8 cellular contexts compared by ENCODE assay signal in the genomic region with DNA sequence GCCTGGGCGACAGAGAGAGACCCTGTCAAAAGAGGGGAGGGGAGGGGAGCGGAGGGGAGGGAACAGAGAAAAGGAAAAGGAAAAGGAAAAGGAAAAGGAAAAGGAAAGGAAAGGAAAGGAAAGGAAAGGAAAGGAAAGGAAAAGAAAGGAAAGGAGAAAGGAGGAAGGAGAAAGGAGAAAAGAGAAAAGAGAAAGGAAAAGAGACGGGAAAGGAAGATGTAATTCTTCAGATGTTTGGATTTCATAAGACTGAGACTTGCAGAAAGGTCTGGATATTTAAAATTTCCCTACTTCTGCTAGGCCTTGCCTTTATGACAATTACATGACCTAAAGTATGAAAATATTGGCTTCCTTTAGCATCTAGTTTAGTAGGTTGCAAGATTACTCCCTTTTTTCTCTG.
"Had no signal": no experiment of that assay in that cellular context is flagged by ENCODE, and none has a peak within 500 bp of the region (broad histone marks: within the 10 kb centered on the region; RNA-seq: fewer than 3 reads in every experiment).

No MANE protein-coding gene starts in this region.

- FAIRE-seq: G401.6, GM12878, GM12891, GM12892, GM18507, GM19239 had no signal

- ATAC-seq: GM12878 had no signal

- DNase-seq: GDM1, GF-D8 had no signal

- H3K4me3 ChIP-seq: GM12878 had no signal
